ENCODE assay signal across 10 cellular contexts in the genomic region with DNA sequence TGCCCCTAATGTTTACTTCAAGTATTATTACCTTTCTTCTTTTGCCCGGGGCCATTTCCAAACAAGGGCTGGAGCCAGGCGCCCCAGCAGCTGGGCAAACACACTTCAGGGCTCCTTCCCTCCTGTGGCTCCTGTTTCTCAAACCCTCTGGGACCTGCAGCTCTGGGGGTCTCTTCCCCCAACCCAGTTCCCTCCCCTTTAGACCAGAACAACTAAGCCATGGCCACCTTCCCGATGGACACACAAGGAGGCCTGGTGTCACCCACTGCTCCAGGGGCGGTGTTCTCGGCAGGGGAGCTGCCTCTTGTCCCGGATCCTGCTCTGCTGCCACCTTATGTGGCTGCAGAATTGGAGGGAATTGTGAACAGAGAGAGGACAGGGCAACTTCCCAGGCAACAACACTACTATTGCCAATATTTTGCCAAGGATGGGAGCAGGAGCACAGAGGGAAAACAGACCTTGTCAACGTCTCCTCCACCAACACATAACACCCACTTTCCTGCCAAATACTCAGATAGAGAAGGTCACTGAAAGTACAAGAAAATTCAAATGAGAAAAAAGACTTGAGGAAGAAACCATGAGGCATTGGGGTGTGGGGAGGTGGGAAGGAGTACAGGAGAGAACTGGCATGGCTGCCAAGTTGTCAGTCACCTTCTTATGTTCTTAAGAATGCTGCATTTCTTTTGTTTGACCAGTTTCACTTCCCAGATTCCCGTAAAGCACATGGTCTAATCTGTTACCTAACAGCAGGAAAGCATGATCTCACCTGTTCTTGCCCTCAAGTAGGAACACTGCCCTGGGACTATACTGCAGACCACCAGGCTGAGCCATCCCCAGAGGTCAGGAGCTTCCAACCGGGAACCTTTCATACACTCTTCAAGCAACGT. TPM values are rescaled to one million over a fixed set of nuclear protein-coding genes. Genes with fewer than 3 reads are reported as not detected.
"Had no signal": no experiment of that assay in that cellular context is flagged by ENCODE, and none has a peak within 500 bp of the region (broad histone marks: within the 10 kb centered on the region; RNA-seq: fewer than 3 reads in every experiment).

No MANE protein-coding gene starts in this region.

RNA-seq across cellular contexts. Expression of gene CEACAM6, which starts 4.8 kb away (rescaled TPM):
- total RNA-seq: activated CD4-positive, alpha-beta T cell treated with anti-CD3 and anti-CD28 coated beads, Interleukin-2, amount 10 ng/mL, durations not matched to agents 24 days and 14 days; activated CD8-positive, alpha-beta T cell treated with anti-CD3 and anti-CD28 coated beads, Interleukin-2, amount 10 ng/mL, durations not matched to agents 7 days and 5 days; neural crest cell; osteocyte; renal cortical epithelial cell had no signal

RNA-seq across cellular contexts. Expression of gene CEACAM5, which starts 42.1 kb away (rescaled TPM):
- total RNA-seq: activated CD4-positive, alpha-beta T cell treated with anti-CD3 and anti-CD28 coated beads, Interleukin-2, amount 10 ng/mL, durations not matched to agents 24 days and 14 days; activated CD8-positive, alpha-beta T cell treated with anti-CD3 and anti-CD28 coated beads, Interleukin-2, amount 10 ng/mL, durations not matched to agents 7 days and 5 days; foreskin keratinocyte; kidney epithelial cell; liver; neural crest cell; osteocyte; renal cortical epithelial cell had no signal
- polyA plus RNA-seq: foreskin keratinocyte had no signal

RNA-seq across cellular contexts. Expression of gene CEACAM3, which starts 45.9 kb away (rescaled TPM):
- total RNA-seq: activated CD4-positive, alpha-beta T cell treated with anti-CD3 and anti-CD28 coated beads, Interleukin-2, amount 10 ng/mL, durations not matched to agents 24 days and 14 days; activated CD8-positive, alpha-beta T cell treated with anti-CD3 and anti-CD28 coated beads, Interleukin-2, amount 10 ng/mL, durations not matched to agents 7 days and 5 days; foreskin keratinocyte; kidney epithelial cell; neural crest cell; osteocyte; renal cortical epithelial cell; testis; vagina had no signal
- polyA plus RNA-seq: foreskin keratinocyte had no signal
